In genomic region chr5:84287964-84288363, GRCh38 we compare ENCODE assay signal across 1 cellular context.
A peak's percentile ranks its signal among the peaks of the same experiment; 100 is the strongest.
TF ChIP-seq lines count a peak whose summit lies in the region.

No MANE protein-coding gene starts in this region.

TF ChIP-seq in H1, 55 proteins besides CTCF, POLR2A, EP300 and RAD21:
- TF ChIP-seq BACH1 (IDR thresholded peaks at IDR 0.05; ENCODE audit: low read length) (peak; percentile 84), ATF3 (IDR thresholded peaks at IDR 0.05; ENCODE audit: insufficient read depth, low read depth, low read length) (no peak), CREB1 (IDR thresholded peaks at IDR 0.05) (no peak)
